ENCODE assay signal across 12 cellular contexts in the genomic region with DNA sequence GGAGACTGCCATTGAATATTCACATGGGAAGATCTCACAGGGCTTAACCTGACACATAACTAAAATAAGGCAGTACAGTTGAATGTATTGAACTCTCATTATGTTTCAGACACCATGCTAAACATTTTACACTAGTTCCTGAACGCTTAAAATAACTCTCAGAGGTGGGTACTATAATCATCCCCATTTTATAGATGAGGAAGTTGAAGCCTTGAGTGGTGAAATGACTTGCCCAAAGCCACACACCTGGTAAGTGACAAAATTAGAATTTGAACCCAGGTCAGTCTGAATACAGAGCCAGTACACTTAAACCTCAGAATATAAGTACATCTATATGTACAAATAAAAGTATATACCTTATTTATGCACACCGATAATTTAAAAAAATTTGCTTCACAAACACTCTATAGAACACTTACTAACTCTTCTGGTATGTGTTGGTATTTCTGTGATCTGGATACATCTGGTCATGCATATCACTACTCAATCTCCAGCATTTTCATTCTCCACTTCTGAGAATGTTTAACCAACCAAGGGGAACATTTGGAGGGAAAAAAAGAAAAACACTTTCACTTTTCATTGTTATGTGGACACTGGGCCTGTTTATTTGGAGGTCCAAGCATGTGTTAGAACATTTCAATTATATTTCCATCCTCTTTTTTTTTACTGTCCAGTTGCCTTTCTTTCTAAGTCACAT. TPM values are rescaled to one million over a fixed set of nuclear protein-coding genes. Genes with fewer than 3 reads are reported as not detected.
DNase-seq lines count a peak whose midpoint lies in the region; ATAC-seq and TF ChIP-seq lines count a peak whose summit lies in the region.
"Had no signal": no experiment of that assay in that cellular context is flagged by ENCODE, and none has a peak within 500 bp of the region (broad histone marks: within the 10 kb centered on the region; RNA-seq: fewer than 3 reads in every experiment).

No MANE protein-coding gene starts in this region.

- H3K27me3 Mint-ChIP-seq in natural killer cell treated with Interleukin-12 subunit alpha and Interleukin-12 subunit beta and Interleukin-15 and Interleukin-18, amount 100 ng/mL, for 72 hours: no peaks in the 10 kb centered on the region
- H3K27me3 Mint-ChIP-seq in natural killer cell (ENCODE audit: low read depth in 2 of 2): peaks cover 0 to 3% of the 10 kb centered on the region in 2 donors

- TF ChIP-seq POLR2A in testis (IDR thresholded peaks at IDR 0.05): no peak

- TF ChIP-seq CTCF in natural killer cell (IDR thresholded peaks at IDR 0.05) (no peak), fibroblast of the aortic adventitia (IDR thresholded peaks at IDR 0.05; ENCODE audit: insufficient read depth, low read length) (no peak), testis (IDR thresholded peaks at IDR 0.05) (no peak)

- no peaks in the 10 kb centered on the region for H3K36me3 ChIP-seq in testis (ENCODE audit: low read depth, missing control alignments)
- H3K36me3 ChIP-seq: MG63 had no signal

- no peak for DNase-seq in natural killer cell treated with Interleukin-12 subunit alpha and Interleukin-12 subunit beta and Interleukin-15 and Interleukin-18, amount 100 ng/mL, for 72 hours (ENCODE audit: low spot score)
- DNase-seq in natural killer cell (no peak), RPMI8226 (peak; percentile 46), fibroblast of the aortic adventitia (ENCODE audit: low read depth) (peak; percentile 41), globus pallidus (ENCODE audit: low spot score) (no peak), dermis blood vessel endothelial cell (no peak), testis (no peak)
- DNase-seq: cortex of kidney, mesendoderm, MG63, T1000 had no signal

- H3K27ac ChIP-seq in testis: no peak overlapping the region

- H3K4me1 Mint-ChIP-seq in natural killer cell treated with Interleukin-12 subunit alpha and Interleukin-12 subunit beta and Interleukin-15 and Interleukin-18, amount 100 ng/mL, for 72 hours (ENCODE audit: low read depth in 2 of 2): peaks cover 36 to 37% of the 10 kb centered on the region in 2 donors
- peaks cover 32 to 39% of the 10 kb centered on the region in 2 donors for H3K4me1 Mint-ChIP-seq in natural killer cell

- no peak overlapping the region for H3K4me3 ChIP-seq in fibroblast of the aortic adventitia (ENCODE audit: low read depth, low read length)
- no peak overlapping the region for H3K4me3 ChIP-seq in testis
- H3K4me3 ChIP-seq: MG63 had no signal

- no peaks in the 10 kb centered on the region for H3K9me3 ChIP-seq in testis
- H3K9me3 ChIP-seq: MG63 had no signal

- intact Hi-C loops in natural killer cell (cut with micrococcal nuclease): no loop called here
- intact Hi-C loops in testis (cut with DNase I; ENCODE audit: low total_unique reads): no loop called here

- peaks cover 15% of the 10 kb centered on the region for H3K4me1 ChIP-seq in testis

- no peak for ATAC-seq in natural killer cell treated with Interleukin-12 subunit alpha and Interleukin-12 subunit beta and Interleukin-15 and Interleukin-18, amount 100 ng/mL, for 72 hours
- ATAC-seq in natural killer cell: no peak
- no peak for ATAC-seq in HG02678 (IDR thresholded peaks at IDR 0.05; ENCODE audit: unreplicated experiment)

- H3K27ac Mint-ChIP-seq in natural killer cell treated with Interleukin-12 subunit alpha and Interleukin-12 subunit beta and Interleukin-15 and Interleukin-18, amount 100 ng/mL, for 72 hours: peak overlapping the region; percentile 31 to 57
- H3K27ac Mint-ChIP-seq in natural killer cell: no peak overlapping the region

- H3K36me3 Mint-ChIP-seq in natural killer cell treated with Interleukin-12 subunit alpha and Interleukin-12 subunit beta and Interleukin-15 and Interleukin-18, amount 100 ng/mL, for 72 hours: no peaks in the 10 kb centered on the region
- H3K36me3 Mint-ChIP-seq in natural killer cell: no peaks in the 10 kb centered on the region

- H3K9me3 Mint-ChIP-seq in natural killer cell treated with Interleukin-12 subunit alpha and Interleukin-12 subunit beta and Interleukin-15 and Interleukin-18, amount 100 ng/mL, for 72 hours: no peaks in the 10 kb centered on the region
- H3K9me3 Mint-ChIP-seq in natural killer cell: no peaks in the 10 kb centered on the region

- H3K27me3 ChIP-seq in testis: no peaks in the 10 kb centered on the region
- H3K27me3 ChIP-seq: MG63 had no signal

- no peak overlapping the region for H3K4me3 Mint-ChIP-seq in natural killer cell treated with Interleukin-12 subunit alpha and Interleukin-12 subunit beta and Interleukin-15 and Interleukin-18, amount 100 ng/mL, for 72 hours
- no peak overlapping the region for H3K4me3 Mint-ChIP-seq in natural killer cell

- WGBS in testis, 2 donors: 86 to 90% methylated on average over 2 of the region's 2 CpGs

RNA-seq across cellular contexts. Expression of a gene that starts 4.6 kb away (rescaled TPM):
- 10 to 100 TPM; 13.5 to 13.9 TPM for total RNA-seq in natural killer cell treated with Interleukin-12 subunit alpha and Interleukin-12 subunit beta and Interleukin-15 and Interleukin-18, amount 100 ng/mL, for 72 hours
- total RNA-seq in natural killer cell (10 to 100 TPM; 31.1 to 43.4 (median 37.1) TPM), fibroblast of the aortic adventitia (ENCODE audit: low replicate concordance) (7.7 and 15.8 TPM in 2 replicates), dermis blood vessel endothelial cell (4.9 and 6.8 TPM in 2 replicates), testis (10 to 100 TPM; 20.4 to 21.1 TPM)
- polyA plus RNA-seq in testis (ENCODE audit: insufficient read depth, low read depth, low replicate concordance): 12.5 TPM

RNA-seq across cellular contexts. Expression of a gene that starts 31.4 kb away (rescaled TPM):
- total RNA-seq in natural killer cell treated with Interleukin-12 subunit alpha and Interleukin-12 subunit beta and Interleukin-15 and Interleukin-18, amount 100 ng/mL, for 72 hours: 10 to 100 TPM; 28.8 to 32.6 TPM
- total RNA-seq in natural killer cell (10 to 100 TPM; 64.1 to 77.6 (median 65.6) TPM), fibroblast of the aortic adventitia (ENCODE audit: low replicate concordance) (19.3 and 31.1 TPM in 2 replicates), dermis blood vessel endothelial cell (41.9 and 53.4 TPM in 2 replicates), testis (10 to 100 TPM; 40.2 to 52.1 TPM)
- 35.0 TPM for polyA plus RNA-seq in testis (ENCODE audit: insufficient read depth, low read depth, low replicate concordance)

RNA-seq across cellular contexts. Expression of a gene that starts 54.9 kb away (rescaled TPM):
- total RNA-seq in natural killer cell treated with Interleukin-12 subunit alpha and Interleukin-12 subunit beta and Interleukin-15 and Interleukin-18, amount 100 ng/mL, for 72 hours: under 1 TPM in 1 of 2 donors, not detected in 1; 0.10 TPM
- total RNA-seq in natural killer cell (under 1 TPM; 0.12 to 0.16 (median 0.13) TPM), fibroblast of the aortic adventitia (ENCODE audit: low replicate concordance) (0.72 and 1.3 TPM in 2 replicates), dermis blood vessel endothelial cell (0.17 and 2.0 TPM in 2 replicates), testis (1 to 10 TPM; 6.0 to 6.6 TPM)
- 5.4 TPM for polyA plus RNA-seq in testis (ENCODE audit: insufficient read depth, low read depth, low replicate concordance)

Comparison
In these comparisons a context has a peak if more than half of its experiments do, and no peak if none do; other contexts are left out.
1. H3K27ac Mint-ChIP-seq: peak in natural killer cell treated with Interleukin-12 subunit alpha and Interleukin-12 subunit beta and Interleukin-15 and Interleukin-18, amount 100 ng/mL, for 72 hours (2 of 2); none in natural killer cell (0 of 2).
2. DNase-seq: peak in RPMI8226 (single experiment) and fibroblast of the aortic adventitia (single experiment); none in natural killer cell treated with Interleukin-12 subunit alpha and Interleukin-12 subunit beta and Interleukin-15 and Interleukin-18, amount 100 ng/mL, for 72 hours (single experiment), natural killer cell (single experiment), globus pallidus (single experiment), dermis blood vessel endothelial cell (single experiment) and testis (single experiment).